Comparison of ENCODE assay signal across 27 cellular contexts in the genomic region with DNA sequence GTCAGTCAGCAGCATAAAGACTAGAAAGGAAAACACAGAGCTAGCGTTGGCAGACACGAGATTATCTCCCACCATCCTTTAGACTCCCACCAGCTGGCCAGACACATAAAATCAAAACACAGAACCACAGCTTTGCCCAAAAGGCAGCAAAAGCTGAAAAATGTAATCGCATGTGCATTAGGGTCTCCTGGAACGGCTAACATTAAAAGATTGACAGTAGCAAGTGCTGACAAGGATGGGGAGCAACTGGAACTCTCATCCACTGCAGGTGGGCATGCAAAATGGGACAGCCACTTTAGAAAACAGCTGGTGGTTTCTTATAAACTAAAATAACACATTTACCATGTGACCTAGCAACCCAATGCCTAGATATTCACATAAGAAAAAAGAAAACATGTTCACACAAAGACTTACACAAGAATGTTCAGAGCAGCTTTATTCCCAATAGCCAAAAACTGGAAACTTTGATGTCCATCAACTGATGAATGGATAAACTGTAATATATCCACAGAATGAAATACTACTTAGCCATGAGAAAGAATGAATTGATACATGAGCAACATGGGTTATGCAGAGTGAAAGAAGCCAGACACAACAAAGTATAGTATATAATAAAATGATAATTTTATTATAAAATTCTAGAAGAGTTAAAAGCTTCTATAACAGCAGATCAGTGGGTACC. TPM values are rescaled to one million over a fixed set of nuclear protein-coding genes. Genes with fewer than 3 reads are reported as not detected.
A peak's percentile ranks its signal among the peaks of the same experiment; 100 is the strongest.
DNase-seq lines count a peak whose midpoint lies in the region; ATAC-seq and TF ChIP-seq lines count a peak whose summit lies in the region.
"Had no signal": no experiment of that assay in that cellular context is flagged by ENCODE, and none has a peak within 500 bp of the region (broad histone marks: within the 10 kb centered on the region; RNA-seq: fewer than 3 reads in every experiment).

No MANE protein-coding gene starts in this region.

- ATAC-seq in T-helper 17 cell (no peak), upper lobe of right lung (no peak), GM21390 (IDR thresholded peaks at IDR 0.05; ENCODE audit: unreplicated experiment) (no peak)
- ATAC-seq: A549, GM12878, HCT116, Panc1 had no signal

- H3K4me1 Mint-ChIP-seq in T-helper 17 cell (peaks cover 8% of the 10 kb centered on the region), nephron (peaks cover 70% of the 10 kb centered on the region)

- no peak overlapping the region for H3K4me2 ChIP-seq in smooth muscle cell
- no peak overlapping the region for H3K4me2 ChIP-seq in GM23248 (ENCODE audit: unreplicated experiment)
- H3K4me2 ChIP-seq: A549 had no signal

- H3K4me3 ChIP-seq in HEK293 (ENCODE audit: low read depth, low read length) (no peak overlapping the region), smooth muscle cell (no peak overlapping the region), upper lobe of right lung (no peak overlapping the region), GM23248 (no peak overlapping the region)
- H3K4me3 ChIP-seq: A549, GM12878 had no signal

- in situ Hi-C loops in GM23248 (cut with MboI), result no loop called here

- H3K9ac ChIP-seq in smooth muscle cell (ENCODE audit: low read depth), result no peak overlapping the region
- no peak overlapping the region for H3K9ac ChIP-seq in GM23248

- no peak overlapping the region for H3K27ac ChIP-seq in HEK293 (ENCODE audit: extremely low read depth, low read depth, low read length)
- peak overlapping the region; percentile 1 for H3K27ac ChIP-seq in smooth muscle cell (ENCODE audit: low read depth)
- H3K27ac ChIP-seq in upper lobe of right lung, result no peak overlapping the region
- no peak overlapping the region for H3K27ac ChIP-seq in GM23248
- H3K27ac ChIP-seq: A549 had no signal

- H3K9me3 Mint-ChIP-seq in nephron, result no peaks in the 10 kb centered on the region
- H3K9me3 Mint-ChIP-seq: CD14-positive monocyte; CD8-positive, alpha-beta memory T cell had no signal

- CTCF ChIA-PET in HEK293 (lab: Yijun Ruan, JAX), result interaction anchor here (1.1 kb wide), 1 partner anchor 11 kb away, joined by 3 read pairs; no protein-coding TSS in a partner anchor

- H3K36me3 Mint-ChIP-seq in T-helper 17 cell (ENCODE audit: low read depth) (no peaks in the 10 kb centered on the region), nephron (ENCODE audit: low read depth) (peaks cover 30% of the 10 kb centered on the region)

- no peak for TF ChIP-seq CTCF in HEK293 (tag by site-specific recombination; IDR thresholded peaks at IDR 0.05)
- TF ChIP-seq CTCF in nephron (IDR thresholded peaks at IDR 0.05; ENCODE audit: unreplicated experiment in 3 of 3), result no peak
- TF ChIP-seq CTCF in smooth muscle cell (IDR thresholded peaks at IDR 0.05; ENCODE audit: borderline replicate concordance, insufficient read depth, poor library complexity, severe bottlenecking), result no peak
- no peak for TF ChIP-seq CTCF in upper lobe of right lung (IDR thresholded peaks at IDR 0.05)

- WGBS in smooth muscle cell (ENCODE audit: low lambda C conversion rate), result 30% methylated on average over 4 of the region's 4 CpGs
- WGBS in GM23248 (ENCODE audit: low coverage in 1 of 2, low lambda C conversion rate in 2 of 2, missing lambda C conversion rate in 2 of 2), 2 experiments, result 92 to 100% methylated on average over 4 of the region's 4 CpGs

- intact Hi-C loops in upper lobe of right lung (cut with DNase I), result no loop called here

- POLR2A ChIA-PET in HEK293 (lab: Yijun Ruan, JAX), result interaction anchor here (0.6 kb wide), 1 partner anchor 237 kb away, joined by 4 read pairs; no protein-coding TSS in a partner anchor

- H4K20me1 ChIP-seq in smooth muscle cell (ENCODE audit: low read depth), result peaks cover 95% of the 10 kb centered on the region
- no peaks in the 10 kb centered on the region for H4K20me1 ChIP-seq in GM23248 (ENCODE audit: insufficient read depth)

- DNase-seq in T-helper 17 cell (no peak), smooth muscle cell (lab: John Stamatoyannopoulos, UW; ENCODE audit: unreplicated experiment) (no peak), upper lobe of right lung (no peak), GM23248 (no peak)
- DNase-seq: CD8-positive, alpha-beta memory T cell; DMS 273 treated with DMSO at 0.1 percent for 48 hours; DMS79; EL; GDM1; KG1; NCI-H1048; NCI-H1417; NCI-H187; NCI-H2081 treated with DMSO at 0.1 percent for 48 hours; NCI-H2171; NCI-H226; NCI-H510A; NCI-H69; SHP77 had no signal

- H2AFZ ChIP-seq in smooth muscle cell (ENCODE audit: low read depth), result no peak overlapping the region
- H2AFZ ChIP-seq in GM23248, result no peak overlapping the region

- peaks cover 86% of the 10 kb centered on the region for H3K79me2 ChIP-seq in smooth muscle cell (ENCODE audit: low read depth)
- peaks cover 95% of the 10 kb centered on the region for H3K79me2 ChIP-seq in GM23248 (ENCODE audit: insufficient read depth)

- H3K36me3 ChIP-seq in HEK293 (ENCODE audit: control insufficient read depth in 2 of 2, insufficient read depth in 1 of 2, low read length in 2 of 2) (no peaks in the 10 kb centered on the region), smooth muscle cell (ENCODE audit: low read depth) (no peaks in the 10 kb centered on the region), upper lobe of right lung (peaks cover 5% of the 10 kb centered on the region), GM23248 (ENCODE audit: low read depth) (no peaks in the 10 kb centered on the region)

- H3F3A ChIP-seq in smooth muscle cell (ENCODE audit: low read depth) (peaks cover 26% of the 10 kb centered on the region), GM23248 (ENCODE audit: insufficient read depth) (peaks cover 12% of the 10 kb centered on the region)

- H3K4me1 ChIP-seq in HEK293 (ENCODE audit: control insufficient read depth, insufficient read depth, low read length) (peaks cover 10% of the 10 kb centered on the region), smooth muscle cell (ENCODE audit: low read depth) (peaks cover 25% of the 10 kb centered on the region), upper lobe of right lung (no peaks in the 10 kb centered on the region), GM23248 (ENCODE audit: insufficient read depth) (peaks cover 20% of the 10 kb centered on the region)

- H3K9me3 ChIP-seq in HEK293 (ENCODE audit: control insufficient read depth, insufficient read depth, low read depth, low read length) (no peaks in the 10 kb centered on the region), T-helper 17 cell (ENCODE audit: control insufficient read depth, low read length, poor library complexity, severe bottlenecking) (no peaks in the 10 kb centered on the region), smooth muscle cell (replicated peaks; ENCODE audit: low read depth) (no peaks in the 10 kb centered on the region), upper lobe of right lung (no peaks in the 10 kb centered on the region), GM23248 (ENCODE audit: low read depth) (no peaks in the 10 kb centered on the region)
- H3K9me3 ChIP-seq: A549 had no signal

- H3K27me3 Mint-ChIP-seq in T-helper 17 cell (no peaks in the 10 kb centered on the region), nephron (ENCODE audit: low read depth) (no peaks in the 10 kb centered on the region)
- H3K27me3 Mint-ChIP-seq: CD8-positive, alpha-beta memory T cell had no signal

- no peaks in the 10 kb centered on the region for H3K9me2 ChIP-seq in GM23248 (ENCODE audit: insufficient read depth)

- H3K27ac Mint-ChIP-seq in T-helper 17 cell, result no peak overlapping the region
- H3K27ac Mint-ChIP-seq in nephron, result peak overlapping the region; percentile 63 to 78 (median 75)

- no peaks in the 10 kb centered on the region for H3K27me3 ChIP-seq in smooth muscle cell (ENCODE audit: low read depth)
- no peaks in the 10 kb centered on the region for H3K27me3 ChIP-seq in upper lobe of right lung
- no peaks in the 10 kb centered on the region for H3K27me3 ChIP-seq in GM23248 (replicated peaks; ENCODE audit: insufficient read depth)

- H3K4me3 Mint-ChIP-seq in T-helper 17 cell (peak overlapping the region; percentile 19), nephron (no peak overlapping the region)
- H3K4me3 Mint-ChIP-seq: CD14-positive monocyte; CD8-positive, alpha-beta memory T cell had no signal

TF ChIP-seq in HEK293, 187 proteins besides CTCF, POLR2A, EP300 and RAD21 (continues in another document):
- TF ChIP-seq TRIM28 (IDR thresholded peaks at IDR 0.05; ENCODE audit: borderline replicate concordance, low read length), result peak; percentile 88; the same call in 1 of the 2 replicates
- TF ChIP-seq ZNF214 (tag by site-specific recombination; IDR thresholded peaks at IDR 0.05; ENCODE audit: borderline replicate concordance), result no peak
- TF ChIP-seq ZNF146 (tag by site-specific recombination; IDR thresholded peaks at IDR 0.05), result peak; percentile 68
- peak; percentile 92 for TF ChIP-seq ZNF10 (tag by site-specific recombination; IDR thresholded peaks at IDR 0.05)
- TF ChIP-seq, protein P1, sequence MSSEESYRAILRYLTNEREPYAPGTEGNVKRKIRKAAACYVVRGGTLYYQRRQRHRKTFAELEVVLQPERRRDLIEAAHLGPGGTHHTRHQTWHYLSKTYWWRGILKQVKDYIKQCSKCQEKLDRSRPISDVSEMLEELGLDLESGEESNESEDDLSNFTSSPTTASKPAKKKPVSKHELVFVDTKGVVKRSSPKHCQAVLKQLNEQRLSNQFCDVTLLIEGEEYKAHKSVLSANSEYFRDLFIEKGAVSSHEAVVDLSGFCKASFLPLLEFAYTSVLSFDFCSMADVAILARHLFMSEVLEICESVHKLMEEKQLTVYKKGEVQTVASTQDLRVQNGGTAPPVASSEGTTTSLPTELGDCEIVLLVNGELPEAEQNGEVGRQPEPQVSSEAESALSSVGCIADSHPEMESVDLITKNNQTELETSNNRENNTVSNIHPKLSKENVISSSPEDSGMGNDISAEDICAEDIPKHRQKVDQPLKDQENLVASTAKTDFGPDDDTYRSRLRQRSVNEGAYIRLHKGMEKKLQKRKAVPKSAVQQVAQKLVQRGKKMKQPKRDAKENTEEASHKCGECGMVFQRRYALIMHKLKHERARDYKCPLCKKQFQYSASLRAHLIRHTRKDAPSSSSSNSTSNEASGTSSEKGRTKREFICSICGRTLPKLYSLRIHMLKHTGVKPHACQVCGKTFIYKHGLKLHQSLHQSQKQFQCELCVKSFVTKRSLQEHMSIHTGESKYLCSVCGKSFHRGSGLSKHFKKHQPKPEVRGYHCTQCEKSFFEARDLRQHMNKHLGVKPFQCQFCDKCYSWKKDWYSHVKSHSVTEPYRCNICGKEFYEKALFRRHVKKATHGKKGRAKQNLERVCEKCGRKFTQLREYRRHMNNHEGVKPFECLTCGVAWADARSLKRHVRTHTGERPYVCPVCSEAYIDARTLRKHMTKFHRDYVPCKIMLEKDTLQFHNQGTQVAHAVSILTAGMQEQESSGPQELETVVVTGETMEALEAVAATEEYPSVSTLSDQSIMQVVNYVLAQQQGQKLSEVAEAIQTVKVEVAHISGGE (tag by site-specific recombination; conservative IDR thresholded peaks at IDR 0.05; ENCODE audit: low read depth), result no peak
- TF ChIP-seq SETDB1 (IDR thresholded peaks at IDR 0.05; ENCODE audit: insufficient read length, low read length), result peak; percentile 65

RNA-seq across cellular contexts. Expression of a gene that starts 37.7 kb away (rescaled TPM):
- total RNA-seq in T-helper 17 cell (100 to 1,000 TPM; 107 to 119 TPM), smooth muscle cell (64.1 and 64.7 TPM in 2 replicates), upper lobe of right lung (336 TPM)
- polyA plus RNA-seq in smooth muscle cell (164 and 169 TPM in 2 replicates), GM23248 (2016; fragmentation: Nextera tagmentation; extraction: Ambion mirVana) (40.8 and 43.5 TPM in 2 replicates)
- 37.7 and 66.0 TPM in 2 replicates for total RNA-seq in GM23248 (2014; rRNA removed; shearing (Covaris generic))
